5 cellular contexts compared by ENCODE assay signal in genomic region chr16:20453633-20454032, GRCh38. TPM values are rescaled to one million over a fixed set of nuclear protein-coding genes. Genes with fewer than 3 reads are reported as not detected.
"Had no signal": no experiment of that assay in that cellular context is flagged by ENCODE, and none has a peak within 500 bp of the region (broad histone marks: within the 10 kb centered on the region; RNA-seq: fewer than 3 reads in every experiment).

No MANE protein-coding gene starts in this region.

RNA-seq across cellular contexts. Expression of gene ACSM2A, which starts 2.3 kb away (rescaled TPM):
- total RNA-seq: HT-29, HT1080, IMR-90 had no signal
- polyA plus RNA-seq: IgD-negative memory B cell, IMR-90, K562 had no signal

RNA-seq across cellular contexts. Expression of gene ACSM5, which starts 44.3 kb away (rescaled TPM):
- total RNA-seq: HT-29, HT1080, IMR-90, K562 had no signal
- polyA plus RNA-seq: IgD-negative memory B cell, IMR-90, K562 had no signal

RNA-seq across cellular contexts. Expression of gene PDILT, which starts 49.1 kb away (rescaled TPM):
- total RNA-seq: HT-29, HT1080, IMR-90, K562 had no signal
- polyA plus RNA-seq: IgD-negative memory B cell, IMR-90, K562 had no signal
